8 cellular contexts compared by ENCODE assay signal in genomic region chr2:63050186-63050915, GRCh38. TPM values are rescaled to one million over a fixed set of nuclear protein-coding genes. Genes with fewer than 3 reads are reported as not detected.
A peak's percentile ranks its signal among the peaks of the same experiment; 100 is the strongest.
DNase-seq lines count a peak whose midpoint lies in the region; ATAC-seq lines count a peak whose summit lies in the region.

Gene OTX1, plus strand, starts transcription at chr2:63050830. Its CDS starts 2,161 bp downstream, at chr2:63052991.

- no peak within 1 kb of the TSS for H4K91ac ChIP-seq in trophoblast cell (ENCODE audit: low read depth, low read length)

- peaks cover 84% of the 10 kb centered on the region for H3K27me3 ChIP-seq in trophoblast cell (ENCODE audit: insufficient read depth, low read length)

- no peak within 1 kb of the TSS for H2BK120ac ChIP-seq in trophoblast cell (ENCODE audit: insufficient read depth, low read length, poor library complexity)

- peak; percentile 86 for ATAC-seq in GM21515 (IDR thresholded peaks at IDR 0.05; ENCODE audit: unreplicated experiment)

- no peak within 1 kb of the TSS for H3K27ac Mint-ChIP-seq in activated T-cell treated with anti-CD3 and anti-CD28 coated beads, Interleukin-2, amount 50 U/mL, for 24 hours

- peak within 1 kb of the TSS; percentile 41 for H4K8ac ChIP-seq in trophoblast cell (ENCODE audit: low read depth, low read length)

- H3K23ac ChIP-seq in trophoblast cell (ENCODE audit: low read length): no peak within 1 kb of the TSS

- H3K4me3 Mint-ChIP-seq in activated T-cell treated with anti-CD3 and anti-CD28 coated beads, Interleukin-2, amount 50 U/mL, for 24 hours: peak within 1 kb of the TSS; percentile 77

- no peak within 1 kb of the TSS for H2AFZ ChIP-seq in trophoblast cell (ENCODE audit: insufficient read depth, low read length, poor library complexity)

- peaks cover 71% of the 10 kb centered on the region for H3K4me1 Mint-ChIP-seq in activated T-cell treated with anti-CD3 and anti-CD28 coated beads, Interleukin-2, amount 50 U/mL, for 24 hours (ENCODE audit: low read depth)

- H3K79me1 ChIP-seq in trophoblast cell (ENCODE audit: low read length): no peaks in the 10 kb centered on the region

- no peak within 1 kb of the TSS for H4K12ac ChIP-seq in trophoblast cell (ENCODE audit: low read depth, low read length)

- peak within 1 kb of the TSS; percentile 91 for H3K4me2 ChIP-seq in trophoblast cell (ENCODE audit: low read length)

- H2AK5ac ChIP-seq in trophoblast cell (ENCODE audit: low read length): no peak within 1 kb of the TSS

- DNase-seq in EL (peak; percentile 80), HS-5 (ENCODE audit: low read depth) (peak; percentile 53), NCI-H82 treated with DMSO at 0.1 percent for 48 hours (lab: John Stamatoyannopoulos, UW; ENCODE audit: unreplicated experiment) (peak; percentile 78), glomerular visceral epithelial cell (ENCODE audit: extremely low spot score) (peak; percentile 85), trophoblast cell (peak; percentile 40 to 55)
- DNase-seq in activated T-cell treated with anti-CD3 and anti-CD28 coated beads, Interleukin-2, amount 50 U/mL, for 24 hours: peak; percentile 78
- DNase-seq in central memory CD4-positive, alpha-beta T cell: no peak

- H3K4me1 ChIP-seq in trophoblast cell (ENCODE audit: control insufficient read depth in 1 of 2, insufficient read depth in 2 of 2, low read length in 2 of 2): peaks cover 36 to 39% of the 10 kb centered on the region in 2 experiments

- H2BK5ac ChIP-seq in trophoblast cell (ENCODE audit: low read depth, low read length, poor library complexity): no peak within 1 kb of the TSS

- H3K4me3 ChIP-seq in trophoblast cell (ENCODE audit: low read depth, low read length): peak within 1 kb of the TSS; percentile 77

- no peaks in the 10 kb centered on the region for H3K79me2 ChIP-seq in trophoblast cell (ENCODE audit: control insufficient read depth, insufficient read depth, low read length, poor library complexity)

- H3K14ac ChIP-seq in trophoblast cell (ENCODE audit: low read length): no peak within 1 kb of the TSS

- no peak within 1 kb of the TSS for H3K4ac ChIP-seq in trophoblast cell (ENCODE audit: low read depth, low read length)

- H2BK12ac ChIP-seq in trophoblast cell (ENCODE audit: low read length): no peak within 1 kb of the TSS

- peaks cover 5% of the 10 kb centered on the region for H3K36me3 Mint-ChIP-seq in activated T-cell treated with anti-CD3 and anti-CD28 coated beads, Interleukin-2, amount 50 U/mL, for 24 hours (ENCODE audit: low read depth)

- no peaks in the 10 kb centered on the region for H3K9me3 Mint-ChIP-seq in activated T-cell treated with anti-CD3 and anti-CD28 coated beads, Interleukin-2, amount 50 U/mL, for 24 hours

- no CpG with 5 or more reads among the region's 86 CpGs for WGBS in trophoblast cell (ENCODE audit: extremely low coverage, insufficient coverage, insufficient read length)

- H3K27me3 Mint-ChIP-seq in activated T-cell treated with anti-CD3 and anti-CD28 coated beads, Interleukin-2, amount 50 U/mL, for 24 hours: peaks cover 90% of the 10 kb centered on the region

- H3K18ac ChIP-seq in trophoblast cell (ENCODE audit: low read length): peak within 1 kb of the TSS; percentile 54

- no peaks in the 10 kb centered on the region for H3K36me3 ChIP-seq in trophoblast cell (ENCODE audit: control insufficient read depth in 1 of 2, insufficient read depth in 2 of 2, low read length in 2 of 2)

- no peak within 1 kb of the TSS for H3K27ac ChIP-seq in trophoblast cell (ENCODE audit: low read depth, low read length)

- no peak within 1 kb of the TSS for H3K9ac ChIP-seq in trophoblast cell (ENCODE audit: low read length)

- H3K9me3 ChIP-seq in trophoblast cell (ENCODE audit: insufficient read depth, low read depth, low read length): peaks cover 7% of the 10 kb centered on the region

RNA-seq across cellular contexts. Expression of gene OTX1, which starts in this region (rescaled TPM):
- 0.46 and 0.59 TPM in 2 replicates for polyA plus RNA-seq in trophoblast cell (2013)
